ENCODE assay signal across 9 cellular contexts in the genomic region with DNA sequence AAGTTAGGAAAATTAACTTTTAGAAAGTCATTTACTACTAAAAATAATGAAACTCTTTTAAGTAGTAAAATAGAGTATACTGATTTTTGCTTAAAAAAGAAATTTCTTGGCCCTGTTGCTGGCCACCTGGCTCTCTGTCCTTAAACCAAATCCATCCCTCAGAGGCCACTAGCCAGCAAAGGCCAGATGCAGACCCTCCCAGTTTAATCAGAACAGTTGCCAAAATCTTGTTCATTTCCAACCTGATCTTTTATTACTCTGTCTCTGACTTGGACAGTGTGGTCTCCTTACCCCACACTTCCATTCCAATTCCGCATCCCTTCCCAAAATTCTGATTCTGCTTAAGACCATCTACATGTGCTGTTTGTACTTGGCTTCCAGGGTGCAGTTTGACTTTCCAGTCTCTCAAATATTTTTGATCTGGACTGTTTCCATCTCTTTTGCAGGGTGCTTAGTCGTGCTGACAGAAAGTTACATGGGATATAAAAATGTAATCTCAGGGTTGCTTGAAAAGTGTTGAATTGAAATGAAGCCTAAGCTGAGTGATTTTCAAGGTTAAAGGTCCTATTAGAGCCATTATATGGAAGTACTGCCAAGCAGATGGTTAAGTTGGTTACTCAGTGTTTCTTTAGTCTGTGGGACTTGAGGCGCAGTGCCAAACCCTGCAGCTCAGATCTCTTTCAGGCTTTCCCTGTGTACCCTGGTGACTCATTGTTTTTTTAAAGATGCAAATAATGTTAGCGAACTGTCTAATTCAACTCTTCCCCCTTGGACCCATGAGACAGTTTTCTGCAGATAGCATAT. TPM values are rescaled to one million over a fixed set of nuclear protein-coding genes. Genes with fewer than 3 reads are reported as not detected.
DNase-seq lines count a peak whose midpoint lies in the region; ATAC-seq and TF ChIP-seq lines count a peak whose summit lies in the region.
"Had no signal": no experiment of that assay in that cellular context is flagged by ENCODE, and none has a peak within 500 bp of the region (broad histone marks: within the 10 kb centered on the region; RNA-seq: fewer than 3 reads in every experiment).

No MANE protein-coding gene starts in this region.

- DNase-seq in activated CD4-positive, alpha-beta T cell treated with anti-CD3 and anti-CD28 coated beads, Interleukin-2, amount 10 ng/mL, durations not matched to agents 24 days and 14 days: no peak
- no peak for DNase-seq in activated CD4-positive, alpha-beta T cell treated with anti-CD3 and anti-CD28 coated beads, Interleukin-2, amount 50 U/mL, for 4 hours
- DNase-seq in GOT3 (lab: John Stamatoyannopoulos, UW) (peak; percentile 34), LNCaP clone FGC (ENCODE audit: low read depth) (peak; percentile 96), amniotic stem cell (lab: John Stamatoyannopoulos, UW) (peak; percentile 91), left lobe of liver (ENCODE audit: low spot score) (peak; percentile 51), NCI-H187 (lab: John Stamatoyannopoulos, UW) (no peak)
- no peak for DNase-seq in T-helper 2 cell treated with Interferon-gamma antibody and Interleukin-4, amounts not matched to agents 5 μg/mL and 100 μg/mL, for 36 hours (ENCODE audit: low spot score)

- no peak for TF ChIP-seq CTCF in LNCaP clone FGC (IDR thresholded peaks at IDR 0.05; ENCODE audit: control insufficient read depth, extremely low read depth, insufficient read depth)

- intact Hi-C loops in activated CD4-positive, alpha-beta T cell treated with anti-CD3 and anti-CD28 coated beads, Interleukin-2, amount 10 ng/mL, durations not matched to agents 24 days and 14 days (cut with micrococcal nuclease): no loop called here

- peaks cover 24% of the 10 kb centered on the region for H3K4me1 Mint-ChIP-seq in activated CD4-positive, alpha-beta T cell treated with anti-CD3 and anti-CD28 coated beads, Interleukin-2, amount 10 ng/mL, durations not matched to agents 24 days and 14 days
- peaks cover 25% of the 10 kb centered on the region for H3K4me1 Mint-ChIP-seq in T-helper 2 cell treated with Interferon-gamma antibody and Interleukin-4, amounts not matched to agents 5 μg/mL and 100 μg/mL, for 36 hours (ENCODE audit: low read depth)

- H3K27me3 Mint-ChIP-seq in activated CD4-positive, alpha-beta T cell treated with anti-CD3 and anti-CD28 coated beads, Interleukin-2, amount 10 ng/mL, durations not matched to agents 24 days and 14 days: peaks cover 6% of the 10 kb centered on the region
- peaks cover 3% of the 10 kb centered on the region for H3K27me3 Mint-ChIP-seq in T-helper 2 cell treated with Interferon-gamma antibody and Interleukin-4, amounts not matched to agents 5 μg/mL and 100 μg/mL, for 36 hours (ENCODE audit: low read depth)
- H3K27me3 Mint-ChIP-seq: activated naive CD4-positive, alpha-beta T cell treated with anti-CD3 and anti-CD28 coated beads, Interleukin-2, amount 50 U/mL, for 24 hours had no signal

- H3K4me3 ChIP-seq in LNCaP clone FGC (ENCODE audit: low read depth, low read length): peak overlapping the region; percentile 1

- peak overlapping the region; percentile 57 for H3K27ac Mint-ChIP-seq in activated CD4-positive, alpha-beta T cell treated with anti-CD3 and anti-CD28 coated beads, Interleukin-2, amount 10 ng/mL, durations not matched to agents 24 days and 14 days
- H3K27ac Mint-ChIP-seq in T-helper 2 cell treated with Interferon-gamma antibody and Interleukin-4, amounts not matched to agents 5 μg/mL and 100 μg/mL, for 36 hours: no peak overlapping the region
- H3K27ac Mint-ChIP-seq: activated naive CD4-positive, alpha-beta T cell treated with anti-CD3 and anti-CD28 coated beads, Interleukin-2, amount 50 U/mL, for 24 hours had no signal

- ATAC-seq in left lobe of liver: peak; percentile 82

- no peak overlapping the region for H3K4me3 Mint-ChIP-seq in activated CD4-positive, alpha-beta T cell treated with anti-CD3 and anti-CD28 coated beads, Interleukin-2, amount 10 ng/mL, durations not matched to agents 24 days and 14 days
- no peak overlapping the region for H3K4me3 Mint-ChIP-seq in T-helper 2 cell treated with Interferon-gamma antibody and Interleukin-4, amounts not matched to agents 5 μg/mL and 100 μg/mL, for 36 hours
- H3K4me3 Mint-ChIP-seq: activated naive CD4-positive, alpha-beta T cell treated with anti-CD3 and anti-CD28 coated beads, Interleukin-2, amount 50 U/mL, for 24 hours had no signal

- no peaks in the 10 kb centered on the region for H3K9me3 Mint-ChIP-seq in activated CD4-positive, alpha-beta T cell treated with anti-CD3 and anti-CD28 coated beads, Interleukin-2, amount 10 ng/mL, durations not matched to agents 24 days and 14 days
- no peaks in the 10 kb centered on the region for H3K9me3 Mint-ChIP-seq in T-helper 2 cell treated with Interferon-gamma antibody and Interleukin-4, amounts not matched to agents 5 μg/mL and 100 μg/mL, for 36 hours
- H3K9me3 Mint-ChIP-seq: activated naive CD4-positive, alpha-beta T cell treated with anti-CD3 and anti-CD28 coated beads, Interleukin-2, amount 50 U/mL, for 24 hours had no signal

- no peaks in the 10 kb centered on the region for H3K36me3 Mint-ChIP-seq in activated CD4-positive, alpha-beta T cell treated with anti-CD3 and anti-CD28 coated beads, Interleukin-2, amount 10 ng/mL, durations not matched to agents 24 days and 14 days (ENCODE audit: low read depth)
- H3K36me3 Mint-ChIP-seq in T-helper 2 cell treated with Interferon-gamma antibody and Interleukin-4, amounts not matched to agents 5 μg/mL and 100 μg/mL, for 36 hours (ENCODE audit: low read depth): no peaks in the 10 kb centered on the region

RNA-seq across cellular contexts. Expression of a gene that starts 18.4 kb away (rescaled TPM):
- total RNA-seq in activated CD4-positive, alpha-beta T cell treated with anti-CD3 and anti-CD28 coated beads, Interleukin-2, amount 10 ng/mL, durations not matched to agents 24 days and 14 days: 73.6 and 78.8 TPM in 2 replicates
- 16.7 TPM for total RNA-seq in left lobe of liver

RNA-seq across cellular contexts. Expression of a gene that starts 36.1 kb away (rescaled TPM):
- 74.4 and 75.3 TPM in 2 replicates for total RNA-seq in activated CD4-positive, alpha-beta T cell treated with anti-CD3 and anti-CD28 coated beads, Interleukin-2, amount 10 ng/mL, durations not matched to agents 24 days and 14 days
- 73.3 TPM for total RNA-seq in left lobe of liver

Comparison
In these comparisons a context has a peak if more than half of its experiments do, and no peak if none do; other contexts are left out.
1. DNase-seq: peak in GOT3 (single experiment), LNCaP clone FGC (single experiment), amniotic stem cell (single experiment) and left lobe of liver (single experiment); none in activated CD4-positive, alpha-beta T cell treated with anti-CD3 and anti-CD28 coated beads, Interleukin-2, amount 10 ng/mL, durations not matched to agents 24 days and 14 days (single experiment), activated CD4-positive, alpha-beta T cell treated with anti-CD3 and anti-CD28 coated beads, Interleukin-2, amount 50 U/mL, for 4 hours (0 of 2), T-helper 2 cell treated with Interferon-gamma antibody and Interleukin-4, amounts not matched to agents 5 μg/mL and 100 μg/mL, for 36 hours (single experiment) and NCI-H187 (0 of 2).